ENCODE assay signal across 30 cellular contexts in the genomic region with DNA sequence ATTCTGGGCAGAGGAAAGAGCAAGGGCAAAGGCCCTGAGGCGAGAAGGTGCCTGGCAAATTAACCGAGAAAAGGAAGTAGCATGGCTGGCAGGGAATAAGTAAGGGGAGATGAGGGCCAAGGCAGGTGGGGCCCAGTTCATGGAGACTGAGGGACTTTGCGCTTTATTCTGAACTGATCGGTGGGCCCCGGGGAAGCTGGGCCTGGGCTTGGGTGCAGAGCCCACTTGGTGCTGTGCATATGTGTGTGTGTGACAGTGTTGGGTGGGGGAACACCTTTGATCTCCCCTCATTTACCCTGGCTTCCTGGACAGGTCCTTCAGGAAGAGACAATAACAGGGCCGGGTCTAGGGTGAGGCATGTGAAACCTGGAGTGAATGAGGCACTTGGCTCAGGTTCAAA. TPM values are rescaled to one million over a fixed set of nuclear protein-coding genes. Genes with fewer than 3 reads are reported as not detected.
A peak's percentile ranks its signal among the peaks of the same experiment; 100 is the strongest.
DNase-seq lines count a peak whose midpoint lies in the region; FAIRE-seq and TF ChIP-seq lines count a peak whose summit lies in the region.
"Had no signal": no experiment of that assay in that cellular context is flagged by ENCODE, and none has a peak within 500 bp of the region (broad histone marks: within the 10 kb centered on the region; RNA-seq: fewer than 3 reads in every experiment).

No MANE protein-coding gene starts in this region.

- H3K27ac Mint-ChIP-seq in brain = peak overlapping the region in 4 of 5 experiments; percentile 43 to 82 (median 68)
- H3K27ac Mint-ChIP-seq: activated naive CD4-positive, alpha-beta T cell treated with anti-CD3 and anti-CD28 coated beads, Interleukin-2, amount 50 U/mL, for 24 hours; CD4-positive, alpha-beta T cell; GM23338; memory B cell; stimulated activated memory B cell treated with anti-CD40 and anti-IgM and Interleukin-4, amounts not matched to agents 10 μg/mL and 1 μg/mL and 100 μg/mL, for 72 hours had no signal

- no peak overlapping the region for H2BK5ac ChIP-seq in mesendoderm (ENCODE audit: low read length)

- TF ChIP-seq EP300 in sigmoid colon (IDR thresholded peaks at IDR 0.05) = no peak

- no peak overlapping the region for H2AK5ac ChIP-seq in mesendoderm (ENCODE audit: low read length)

- H3K79me1 ChIP-seq in mesendoderm (ENCODE audit: low read length) = peaks cover 7% of the 10 kb centered on the region

- H3K4me3 Mint-ChIP-seq in brain = peak overlapping the region in 4 of 5 experiments; percentile 3 to 79 (median 60)
- H3K4me3 Mint-ChIP-seq: activated naive CD4-positive, alpha-beta T cell treated with anti-CD3 and anti-CD28 coated beads, Interleukin-2, amount 50 U/mL, for 24 hours; CD4-positive, alpha-beta T cell; GM23338; memory B cell; stimulated activated memory B cell treated with anti-CD40 and anti-IgM and Interleukin-4, amounts not matched to agents 10 μg/mL and 1 μg/mL and 100 μg/mL, for 72 hours had no signal

- FAIRE-seq in D721Med (lab: Jason Lieb, UNC) = no peak
- FAIRE-seq: A204.1, colon had no signal

- peaks cover 0 to 12% (median 12%) of the 10 kb centered on the region in 11 experiments; a peak in 11 of 22 replicates for H4K20me1 ChIP-seq in BLaER1 treated with 17β-estradiol and CSF1 and Interleukin-3, amounts not matched to agents 10 nM and 100 nM

- WGBS in mesendoderm (ENCODE audit: extremely low coverage, insufficient coverage, low lambda C conversion rate) = no CpG with 5 or more reads among the region's 6 CpGs
- 75 to 81% methylated on average over 6 of the region's 6 CpGs for WGBS in sigmoid colon, 2 donors

- H3K27ac ChIP-seq in BLaER1 treated with 17β-estradiol and CSF1 and Interleukin-3, amounts not matched to agents 10 nM and 100 nM = peak overlapping the region in 1 of 11 experiments; percentile 47; a peak in 1 of 22 replicates
- H3K27ac ChIP-seq in mesendoderm (ENCODE audit: low read depth, low read length) = no peak overlapping the region
- H3K27ac ChIP-seq in sigmoid colon = no peak overlapping the region
- H3K27ac ChIP-seq: breast epithelium, PC-9, VCaP had no signal

- H3K79me2 ChIP-seq in mesendoderm (ENCODE audit: control insufficient read depth, insufficient read depth, low read length) = peaks cover 17% of the 10 kb centered on the region

- H4K5ac ChIP-seq in mesendoderm (ENCODE audit: low read length) = no peak overlapping the region

- intact Hi-C loops in sigmoid colon (cut with DNase I) = no loop called here

- no peak overlapping the region for H2BK120ac ChIP-seq in mesendoderm (ENCODE audit: low read depth, low read length)

- no peaks in the 10 kb centered on the region for H3K36me3 Mint-ChIP-seq in brain
- H3K36me3 Mint-ChIP-seq: activated naive CD4-positive, alpha-beta T cell treated with anti-CD3 and anti-CD28 coated beads, Interleukin-2, amount 50 U/mL, for 24 hours; memory B cell; stimulated activated memory B cell treated with anti-CD40 and anti-IgM and Interleukin-4, amounts not matched to agents 10 μg/mL and 1 μg/mL and 100 μg/mL, for 72 hours had no signal

- no peak for TF ChIP-seq POLR2A in sigmoid colon (IDR thresholded peaks at IDR 0.05)

- H3K9me3 Mint-ChIP-seq in brain = peaks cover 0 to 6% (median 0%) of the 10 kb centered on the region in 5 experiments
- H3K9me3 Mint-ChIP-seq: activated naive CD4-positive, alpha-beta T cell treated with anti-CD3 and anti-CD28 coated beads, Interleukin-2, amount 50 U/mL, for 24 hours; CD4-positive, alpha-beta T cell; GM23338; memory B cell; stimulated activated memory B cell treated with anti-CD40 and anti-IgM and Interleukin-4, amounts not matched to agents 10 μg/mL and 1 μg/mL and 100 μg/mL, for 72 hours had no signal

- H4K8ac ChIP-seq in mesendoderm (ENCODE audit: low read depth, low read length) = no peak overlapping the region

- peaks cover 67% of the 10 kb centered on the region for H3K4me1 Mint-ChIP-seq in brain

- H3K4me2 ChIP-seq in BLaER1 treated with 17β-estradiol and CSF1 and Interleukin-3, amounts not matched to agents 10 nM and 100 nM = peak overlapping the region; percentile 49 to 99 (median 82); a peak in 20 of 22 replicates
- no peak overlapping the region for H3K4me2 ChIP-seq in mesendoderm (ENCODE audit: low read length)

- H3K27me3 Mint-ChIP-seq in brain = peaks cover 66% of the 10 kb centered on the region

- no peak overlapping the region for H3K23ac ChIP-seq in mesendoderm (ENCODE audit: low read length)

- H3K4ac ChIP-seq in mesendoderm (ENCODE audit: low read depth, low read length) = no peak overlapping the region

- H3K36me3 ChIP-seq in BLaER1 treated with 17β-estradiol and CSF1 and Interleukin-3, amounts not matched to agents 10 nM and 100 nM = no peaks in the 10 kb centered on the region
- H3K36me3 ChIP-seq in mesendoderm (ENCODE audit: control insufficient read depth, insufficient read depth, low read length) = no peaks in the 10 kb centered on the region
- no peaks in the 10 kb centered on the region for H3K36me3 ChIP-seq in sigmoid colon
- H3K36me3 ChIP-seq: breast epithelium had no signal

- DNase-seq in mesendoderm (no peak), sigmoid colon (peak; percentile 22), NCI-H1417 treated with DMSO at 0.1 percent for 48 hours (lab: John Stamatoyannopoulos, UW) (no peak), cortex of kidney (lab: John Stamatoyannopoulos, UW) (no peak), D721Med (ENCODE audit: insufficient read length, low spot score) (no peak), HuH-7 (ENCODE audit: low spot score) (no peak)
- DNase-seq: activated CD4-positive, alpha-beta T cell treated with anti-CD3 and anti-CD28 coated beads for 4 hours; CD4-positive, alpha-beta T cell; DND-41; effector CD4-positive, alpha-beta T cell; GF-D8; NCI-H1436; NCI-H2081 treated with DMSO at 0.1 percent for 48 hours; NCI-H2227 treated with DMSO at 0.1 percent for 48 hours; NCI-H526; PC-9; Right ventricle myocardium superior; SW 1271 had no signal

- H3K56ac ChIP-seq in mesendoderm (ENCODE audit: low read length) = peak overlapping the region; percentile 51

- H3K18ac ChIP-seq in mesendoderm (ENCODE audit: low read length) = no peak overlapping the region

- no peaks in the 10 kb centered on the region for H3K9me3 ChIP-seq in BLaER1 treated with 17β-estradiol and CSF1 and Interleukin-3, amounts not matched to agents 10 nM and 100 nM (replicated peaks in 1 of 11)
- H3K9me3 ChIP-seq in sigmoid colon = no peaks in the 10 kb centered on the region
- H3K9me3 ChIP-seq: breast epithelium had no signal

- peaks cover 36 to 78% (median 69%) of the 10 kb centered on the region in 10 experiments for H3K4me1 ChIP-seq in BLaER1 treated with 17β-estradiol and CSF1 and Interleukin-3, amounts not matched to agents 10 nM and 100 nM
- peaks cover 7% of the 10 kb centered on the region for H3K4me1 ChIP-seq in mesendoderm (ENCODE audit: control insufficient read depth, low read depth, low read length)
- H3K4me1 ChIP-seq in sigmoid colon = peaks cover 0 to 29% (median 25%) of the 10 kb centered on the region in 4 donors
- H3K4me1 ChIP-seq: breast epithelium had no signal

- H3K4me3 ChIP-seq in BLaER1 treated with 17β-estradiol and CSF1 and Interleukin-3, amounts not matched to agents 10 nM and 100 nM = no peak overlapping the region
- no peak overlapping the region for H3K4me3 ChIP-seq in mesendoderm (ENCODE audit: low read length)
- no peak overlapping the region for H3K4me3 ChIP-seq in sigmoid colon
- H3K4me3 ChIP-seq: breast epithelium, PC-9 had no signal

- H2BK15ac ChIP-seq in mesendoderm (replicated peaks; ENCODE audit: low read depth) = no peak overlapping the region

- no peak overlapping the region; a peak in 1 of 22 replicates for H3K9ac ChIP-seq in BLaER1 treated with 17β-estradiol and CSF1 and Interleukin-3, amounts not matched to agents 10 nM and 100 nM
- no peak overlapping the region for H3K9ac ChIP-seq in mesendoderm (ENCODE audit: low read length)

- TF ChIP-seq CTCF in brain (conservative IDR thresholded peaks at IDR 0.05) (no peak), sigmoid colon (IDR thresholded peaks at IDR 0.05) (no peak), D721Med (IDR thresholded peaks at IDR 0.05; ENCODE audit: insufficient read depth, missing control alignments) (no peak)

- H3K27me3 ChIP-seq in BLaER1 treated with 17β-estradiol and CSF1 and Interleukin-3, amounts not matched to agents 10 nM and 100 nM = peaks cover 0 to 10% (median 0%) of the 10 kb centered on the region in 11 experiments; a peak in 3 of 22 replicates
- H3K27me3 ChIP-seq in mesendoderm (ENCODE audit: insufficient read depth, low read length, poor library complexity) (no peaks in the 10 kb centered on the region), sigmoid colon (peaks cover 23 to 46% (median 39%) of the 10 kb centered on the region in 3 donors)

RNA-seq across cellular contexts. Expression of a gene that starts 2.9 kb away (rescaled TPM):
- polyA plus RNA-seq in brain (ENCODE audit: insufficient read depth, low read depth, low replicate concordance) (3.8 TPM), sigmoid colon (1 to 10 TPM in 2 of 3 donors, under 1 TPM in 1; 0.69 to 7.7 (median 4.2) TPM)
- 68.1 TPM for polyA plus RNA-seq in mesendoderm (2013, experiment 1 of 2)
- polyA plus RNA-seq in mesendoderm (2013, experiment 2 of 2) = 63.7 TPM
- 1 to 10 TPM; 2.9 to 8.6 (median 5.1) TPM for total RNA-seq in sigmoid colon
- total RNA-seq: activated CD8-positive, alpha-beta memory T cell treated with anti-CD3 and anti-CD28 coated beads for 36 hours; CD4-positive, alpha-beta T cell; myocyte had no signal
